ENCODE assay signal across 6 cellular contexts in genomic region chr19:48874309-48875135, GRCh38. TPM values are rescaled to one million over a fixed set of nuclear protein-coding genes. Genes with fewer than 3 reads are reported as not detected.
DNase-seq lines count a peak whose midpoint lies in the region; ATAC-seq, FAIRE-seq and TF ChIP-seq lines count a peak whose summit lies in the region.

No MANE protein-coding gene starts in this region.

- peaks cover 57% of the 10 kb centered on the region for H3K36me3 Mint-ChIP-seq in activated CD4-positive, alpha-beta T cell treated with anti-CD3 and anti-CD28 coated beads, Interleukin-2, amount 10 ng/mL, durations not matched to agents 24 days and 14 days (ENCODE audit: low read depth)

- CTCF ChIA-PET in HepG2 (lab: Yijun Ruan, JAX; ENCODE audit: low intra/inter-chr PET ratio, low total read pairs), result no interaction called here

- TF ChIP-seq CTCF in HepG2 (CRISPR knock-in tag; IDR thresholded peaks at IDR 0.05), result no peak

- H3K36me3 ChIP-seq in HepG2 (replicated peaks in 1 of 2; ENCODE audit: control insufficient read depth in 1 of 2, insufficient read depth in 2 of 2, low read length in 2 of 2), result peaks cover 9 to 32% of the 10 kb centered on the region in 2 experiments

- H3K4me3 ChIP-seq in HepG2 (replicated peaks in 1 of 3; ENCODE audit: insufficient read depth in 1 of 3, low read depth in 2 of 3, low read length in 3 of 3), result peak overlapping the region; percentile 61 to 97 (median 94)

- peak overlapping the region; percentile 100 for H3K27ac Mint-ChIP-seq in activated CD4-positive, alpha-beta T cell treated with anti-CD3 and anti-CD28 coated beads, Interleukin-2, amount 10 ng/mL, durations not matched to agents 24 days and 14 days

- no TSS peak for BruUV-seq in HepG2 (replicated peaks; lab: Mats Ljungman, UMichigan)

- DNase-seq in activated CD4-positive, alpha-beta T cell treated with anti-CD3 and anti-CD28 coated beads, Interleukin-2, amount 10 ng/mL, durations not matched to agents 24 days and 14 days, result peak; percentile 80
- DNase-seq in activated CD4-positive, alpha-beta T cell treated with anti-CD3 and anti-CD28 coated beads for 48 hours, result no peak
- peak; percentile 37 to 48 for DNase-seq in activated T-cell treated with anti-CD3 and anti-CD28 coated beads, Interleukin-2, amount 50 U/mL, for 48 hours
- DNase-seq in HepG2 (ENCODE audit: low spot score) (no peak), NCI-H146 treated with DMSO at 0.1 percent for 48 hours (lab: John Stamatoyannopoulos, UW; ENCODE audit: unreplicated experiment) (no peak)

- peak overlapping the region; percentile 100 for H3K4me3 Mint-ChIP-seq in activated CD4-positive, alpha-beta T cell treated with anti-CD3 and anti-CD28 coated beads, Interleukin-2, amount 10 ng/mL, durations not matched to agents 24 days and 14 days

- H3K27me3 ChIP-seq in HepG2 (ENCODE audit: control insufficient read depth in 1 of 2, insufficient read depth in 2 of 2, low read length in 2 of 2), result no peaks in the 10 kb centered on the region; a peak in 1 of 5 replicates

- peak overlapping the region; percentile 99 for H3K27ac ChIP-seq in HepG2 (ENCODE audit: extremely low read length, insufficient read depth, low read length)

- peaks cover 3% of the 10 kb centered on the region for H3K27me3 Mint-ChIP-seq in activated CD4-positive, alpha-beta T cell treated with anti-CD3 and anti-CD28 coated beads, Interleukin-2, amount 10 ng/mL, durations not matched to agents 24 days and 14 days

- TF ChIP-seq EP300 in HepG2 (IDR thresholded peaks at IDR 0.05; ENCODE audit: low read depth in 2 of 2, low read length in 2 of 2) (no peak), HepG2 (CRISPR knock-in tag; IDR thresholded peaks at IDR 0.05; ENCODE audit: borderline replicate concordance) (no peak)

- ATAC-seq in HepG2 (no peak), HG02610 (IDR thresholded peaks at IDR 0.05; ENCODE audit: unreplicated experiment) (no peak)

- peaks cover 34% of the 10 kb centered on the region for H3K79me2 ChIP-seq in HepG2 (ENCODE audit: insufficient read depth, low read length)

- H3K4me2 ChIP-seq in HepG2 (ENCODE audit: low read depth, low read length), result peak overlapping the region; percentile 97

- TF ChIP-seq POLR2A in HepG2 (IDR thresholded peaks at IDR 0.05; ENCODE audit: insufficient read depth in 1 of 2, low read depth in 2 of 2, low read length in 2 of 2), result no peak

- in situ Hi-C loops in HepG2 (cut with HindIII; ENCODE audit: extremely low pct_ligation_motif_present, low pct_unique_long_range_greater_than_20kb), result loop anchor here (5.0 kb wide), 1 partner anchor 88 kb away; no protein-coding TSS in a partner anchor

- WGBS in HepG2 (ENCODE audit: low lambda C conversion rate), result 75% methylated on average over 17 of the region's 17 CpGs

- peak overlapping the region; percentile 100 for H3K9ac ChIP-seq in HepG2 (ENCODE audit: insufficient read depth, low read depth, low read length)

- H3K9me3 ChIP-seq in HepG2 (ENCODE audit: low read length), result no peaks in the 10 kb centered on the region

- TF ChIP-seq RAD21 in HepG2 (CRISPR knock-in tag; IDR thresholded peaks at IDR 0.05), result no peak

- intact Hi-C loops in activated CD4-positive, alpha-beta T cell treated with anti-CD3 and anti-CD28 coated beads, Interleukin-2, amount 10 ng/mL, durations not matched to agents 24 days and 14 days (cut with micrococcal nuclease), result loop anchor here (1.0 to 5.0 kb wide), 4 partner anchors 26 to 227 kb away; partner anchors contain the start of genes CA11, FTL, GYS1 and NUCB1
- intact Hi-C loops in HepG2 (cut with micrococcal nuclease; ENCODE audit: unreplicated experiment), result loop anchor here (10.0 kb wide), 1 partner anchor 90 kb away; the partner anchor contains the start of gene FTL

- H3K4me1 ChIP-seq in HepG2 (ENCODE audit: insufficient read depth, low read length), result peaks cover 49% of the 10 kb centered on the region

- POLR2A ChIA-PET in HepG2 (lab: Yijun Ruan, JAX), result interaction anchor here (0.7 to 6.9 kb wide), 6 partner anchors 25 to 119 kb away, joined by 3 to 88 read pairs (median 12); partner anchors contain the start of genes FTL, GYS1, NUCB1 and RUVBL2

- H4K20me1 ChIP-seq in HepG2 (ENCODE audit: insufficient read depth, low read length), result peaks cover 32% of the 10 kb centered on the region

- no peaks in the 10 kb centered on the region for H3K9me3 Mint-ChIP-seq in activated CD4-positive, alpha-beta T cell treated with anti-CD3 and anti-CD28 coated beads, Interleukin-2, amount 10 ng/mL, durations not matched to agents 24 days and 14 days

- no peak overlapping the region for H2AFZ ChIP-seq in HepG2 (ENCODE audit: low read length)

- FAIRE-seq in HepG2 (lab: Jason Lieb, UNC), result no peak

- peaks cover 43% of the 10 kb centered on the region for H3K4me1 Mint-ChIP-seq in activated CD4-positive, alpha-beta T cell treated with anti-CD3 and anti-CD28 coated beads, Interleukin-2, amount 10 ng/mL, durations not matched to agents 24 days and 14 days

RNA-seq across cellular contexts. Expression of gene PPP1R15A, which starts 2.3 kb away (rescaled TPM):
- total RNA-seq in activated CD4-positive, alpha-beta T cell treated with anti-CD3 and anti-CD28 coated beads, Interleukin-2, amount 10 ng/mL, durations not matched to agents 24 days and 14 days, result 40.5 and 42.1 TPM in 2 replicates
- total RNA-seq in HepG2 (2016; rRNA removed; fragmentation: Illumina TruSeq; extraction: Trizol), result 7.8 and 18.5 TPM in 2 replicates
- 7.7 and 7.9 TPM in 2 replicates for total RNA-seq in HepG2 (2016; cell fraction: cytosol; rRNA removed; fragmentation: Illumina TruSeq; extraction: Trizol; ENCODE audit: low read depth)
- 6.4 and 19.6 TPM in 2 replicates for total RNA-seq in HepG2 (2016; cell fraction: insoluble cytoplasmic fraction; rRNA removed; fragmentation: Illumina TruSeq; extraction: Trizol)
- total RNA-seq in HepG2 (2016; cell fraction: membrane; rRNA removed; fragmentation: Illumina TruSeq; extraction: Trizol), result 5.7 and 6.5 TPM in 2 replicates
- total RNA-seq in HepG2 (2016; cell fraction: nucleus; rRNA removed; fragmentation: Illumina TruSeq; extraction: Trizol), result 25.9 and 29.7 TPM in 2 replicates
- polyA plus RNA-seq in HepG2 (2011; rRNA removed), result 15.2 and 15.6 TPM in 2 replicates
- 10.5 and 12.8 TPM in 2 replicates for polyA plus RNA-seq in HepG2 (2011; cell fraction: cytosol; rRNA removed)
- 28.4 and 34.0 TPM in 2 replicates for polyA plus RNA-seq in HepG2 (2011; cell fraction: nucleus; rRNA removed)
- polyA plus RNA-seq in HepG2 (2012), result 12.6 and 18.1 TPM in 2 replicates
- 2.1 and 2.4 TPM in 2 replicates for polyA plus RNA-seq in HepG2 (2016; cell fraction: cytosol; fragmentation: Illumina TruSeq; extraction: Trizol; ENCODE audit: low read depth)
- polyA plus RNA-seq in HepG2 (2016; cell fraction: insoluble cytoplasmic fraction; fragmentation: Illumina TruSeq; extraction: Trizol; ENCODE audit: low read depth), result 8.2 and 10.1 TPM in 2 replicates
- polyA plus RNA-seq in HepG2 (2016; cell fraction: membrane; fragmentation: Illumina TruSeq; extraction: Trizol; ENCODE audit: low read depth), result 3.9 and 4.1 TPM in 2 replicates
- 36.9 and 39.2 TPM in 2 replicates for polyA plus RNA-seq in HepG2 (2016; cell fraction: nucleus; fragmentation: Illumina TruSeq; extraction: Trizol; ENCODE audit: insufficient read depth, low read depth)
- 12.5 and 17.7 TPM in 2 replicates for polyA minus RNA-seq in HepG2 (2011; rRNA and poly(A)+ RNA removed; ENCODE audit: low replicate concordance)
- 9.8 and 12.8 TPM in 2 replicates for polyA minus RNA-seq in HepG2 (2011; cell fraction: cytosol; rRNA and poly(A)+ RNA removed)
- polyA minus RNA-seq in HepG2 (2011; cell fraction: nucleus; rRNA and poly(A)+ RNA removed), result 34.6 and 36.1 TPM in 2 replicates

RNA-seq across cellular contexts. Expression of gene PLEKHA4, which starts 6.1 kb away (rescaled TPM):
- total RNA-seq in activated CD4-positive, alpha-beta T cell treated with anti-CD3 and anti-CD28 coated beads, Interleukin-2, amount 10 ng/mL, durations not matched to agents 24 days and 14 days, result 1.8 and 1.9 TPM in 2 replicates
- total RNA-seq in HepG2 (2016; rRNA removed; fragmentation: Illumina TruSeq; extraction: Trizol), result 4.3 and 6.0 TPM in 2 replicates
- total RNA-seq in HepG2 (2016; cell fraction: cytosol; rRNA removed; fragmentation: Illumina TruSeq; extraction: Trizol; ENCODE audit: low read depth), result 3.7 and 5.1 TPM in 2 replicates
- total RNA-seq in HepG2 (2016; cell fraction: insoluble cytoplasmic fraction; rRNA removed; fragmentation: Illumina TruSeq; extraction: Trizol), result 3.0 and 5.6 TPM in 2 replicates
- total RNA-seq in HepG2 (2016; cell fraction: membrane; rRNA removed; fragmentation: Illumina TruSeq; extraction: Trizol), result 4.6 and 5.1 TPM in 2 replicates
- 5.1 and 5.4 TPM in 2 replicates for total RNA-seq in HepG2 (2016; cell fraction: nucleus; rRNA removed; fragmentation: Illumina TruSeq; extraction: Trizol)
- polyA plus RNA-seq in HepG2 (2011; rRNA removed), result 4.8 and 6.0 TPM in 2 replicates
- 2.3 and 4.7 TPM in 2 replicates for polyA plus RNA-seq in HepG2 (2011; cell fraction: cytosol; rRNA removed)
- polyA plus RNA-seq in HepG2 (2011; cell fraction: nucleus; rRNA removed), result 16.9 and 18.5 TPM in 2 replicates
- polyA plus RNA-seq in HepG2 (2012), result 3.4 TPM in 2 replicates
- polyA plus RNA-seq in HepG2 (2016; cell fraction: cytosol; fragmentation: Illumina TruSeq; extraction: Trizol; ENCODE audit: low read depth), result 1.3 and 2.3 TPM in 2 replicates
- polyA plus RNA-seq in HepG2 (2016; cell fraction: insoluble cytoplasmic fraction; fragmentation: Illumina TruSeq; extraction: Trizol; ENCODE audit: low read depth), result 5.4 and 7.3 TPM in 2 replicates
- polyA plus RNA-seq in HepG2 (2016; cell fraction: membrane; fragmentation: Illumina TruSeq; extraction: Trizol; ENCODE audit: low read depth), result 3.8 and 5.1 TPM in 2 replicates
- 11.7 and 12.4 TPM in 2 replicates for polyA plus RNA-seq in HepG2 (2016; cell fraction: nucleus; fragmentation: Illumina TruSeq; extraction: Trizol; ENCODE audit: insufficient read depth, low read depth)
- 0.70 and 1.2 TPM in 2 replicates for polyA minus RNA-seq in HepG2 (2011; rRNA and poly(A)+ RNA removed; ENCODE audit: low replicate concordance)
- 3.6 TPM in 2 replicates for polyA minus RNA-seq in HepG2 (2011; cell fraction: cytosol; rRNA and poly(A)+ RNA removed)
- 1.7 and 3.1 TPM in 2 replicates for polyA minus RNA-seq in HepG2 (2011; cell fraction: nucleus; rRNA and poly(A)+ RNA removed)

RNA-seq across cellular contexts. Expression of gene TULP2, which starts 24.0 kb away (rescaled TPM):
- total RNA-seq in activated CD4-positive, alpha-beta T cell treated with anti-CD3 and anti-CD28 coated beads, Interleukin-2, amount 10 ng/mL, durations not matched to agents 24 days and 14 days, result not detected in 2 replicates
- total RNA-seq in HepG2 (2016; rRNA removed; fragmentation: Illumina TruSeq; extraction: Trizol), result not detected in 2 replicates
- total RNA-seq in HepG2 (2016; cell fraction: cytosol; rRNA removed; fragmentation: Illumina TruSeq; extraction: Trizol; ENCODE audit: low read depth), result not detected in 2 replicates
- not detected in 2 replicates for total RNA-seq in HepG2 (2016; cell fraction: insoluble cytoplasmic fraction; rRNA removed; fragmentation: Illumina TruSeq; extraction: Trizol)
- 0.12 TPM in 1 of 2 replicates, not detected in the other for total RNA-seq in HepG2 (2016; cell fraction: membrane; rRNA removed; fragmentation: Illumina TruSeq; extraction: Trizol)
- not detected in 2 replicates for total RNA-seq in HepG2 (2016; cell fraction: nucleus; rRNA removed; fragmentation: Illumina TruSeq; extraction: Trizol)
- polyA plus RNA-seq in HepG2 (2011; rRNA removed), result 0.04 and 0.08 TPM in 2 replicates
- 0.04 and 0.11 TPM in 2 replicates for polyA plus RNA-seq in HepG2 (2011; cell fraction: cytosol; rRNA removed)
- polyA plus RNA-seq in HepG2 (2011; cell fraction: nucleus; rRNA removed), result 0.23 and 0.24 TPM in 2 replicates
- 0.19 TPM in 1 of 2 replicates, not detected in the other for polyA plus RNA-seq in HepG2 (2012)
- not detected in 2 replicates for polyA plus RNA-seq in HepG2 (2016; cell fraction: cytosol; fragmentation: Illumina TruSeq; extraction: Trizol; ENCODE audit: low read depth)
- polyA plus RNA-seq in HepG2 (2016; cell fraction: insoluble cytoplasmic fraction; fragmentation: Illumina TruSeq; extraction: Trizol; ENCODE audit: low read depth), result not detected in 2 replicates
- not detected in 2 replicates for polyA plus RNA-seq in HepG2 (2016; cell fraction: membrane; fragmentation: Illumina TruSeq; extraction: Trizol; ENCODE audit: low read depth)
- polyA plus RNA-seq in HepG2 (2016; cell fraction: nucleus; fragmentation: Illumina TruSeq; extraction: Trizol; ENCODE audit: insufficient read depth, low read depth), result not detected in 2 replicates
- 0.24 TPM in 1 of 2 replicates, not detected in the other for polyA minus RNA-seq in HepG2 (2011; rRNA and poly(A)+ RNA removed; ENCODE audit: low replicate concordance)
- polyA minus RNA-seq in HepG2 (2011; cell fraction: cytosol; rRNA and poly(A)+ RNA removed), result not detected in 2 replicates
- polyA minus RNA-seq in HepG2 (2011; cell fraction: nucleus; rRNA and poly(A)+ RNA removed), result not detected in 2 replicates

RNA-seq across cellular contexts. Expression of gene NUCB1, which starts 25.6 kb away (rescaled TPM):
- 116 and 117 TPM in 2 replicates for total RNA-seq in activated CD4-positive, alpha-beta T cell treated with anti-CD3 and anti-CD28 coated beads, Interleukin-2, amount 10 ng/mL, durations not matched to agents 24 days and 14 days
- 34.3 and 82.3 TPM in 2 replicates for total RNA-seq in HepG2 (2016; rRNA removed; fragmentation: Illumina TruSeq; extraction: Trizol)
- 9.0 and 9.7 TPM in 2 replicates for total RNA-seq in HepG2 (2016; cell fraction: cytosol; rRNA removed; fragmentation: Illumina TruSeq; extraction: Trizol; ENCODE audit: low read depth)
- total RNA-seq in HepG2 (2016; cell fraction: insoluble cytoplasmic fraction; rRNA removed; fragmentation: Illumina TruSeq; extraction: Trizol), result 28.8 and 87.6 TPM in 2 replicates
- total RNA-seq in HepG2 (2016; cell fraction: membrane; rRNA removed; fragmentation: Illumina TruSeq; extraction: Trizol), result 25.3 and 25.9 TPM in 2 replicates
- 82.3 and 93.1 TPM in 2 replicates for total RNA-seq in HepG2 (2016; cell fraction: nucleus; rRNA removed; fragmentation: Illumina TruSeq; extraction: Trizol)
- 106 and 144 TPM in 2 replicates for polyA plus RNA-seq in HepG2 (2011; rRNA removed)
- 86.9 and 132 TPM in 2 replicates for polyA plus RNA-seq in HepG2 (2011; cell fraction: cytosol; rRNA removed)
- polyA plus RNA-seq in HepG2 (2011; cell fraction: nucleus; rRNA removed), result 169 and 200 TPM in 2 replicates
- polyA plus RNA-seq in HepG2 (2012), result 83.2 and 101 TPM in 2 replicates
- polyA plus RNA-seq in HepG2 (2016; cell fraction: cytosol; fragmentation: Illumina TruSeq; extraction: Trizol; ENCODE audit: low read depth), result 16.8 and 17.5 TPM in 2 replicates
- 32.3 and 40.2 TPM in 2 replicates for polyA plus RNA-seq in HepG2 (2016; cell fraction: insoluble cytoplasmic fraction; fragmentation: Illumina TruSeq; extraction: Trizol; ENCODE audit: low read depth)
- polyA plus RNA-seq in HepG2 (2016; cell fraction: membrane; fragmentation: Illumina TruSeq; extraction: Trizol; ENCODE audit: low read depth), result 25.6 and 28.2 TPM in 2 replicates
- 164 and 172 TPM in 2 replicates for polyA plus RNA-seq in HepG2 (2016; cell fraction: nucleus; fragmentation: Illumina TruSeq; extraction: Trizol; ENCODE audit: insufficient read depth, low read depth)
- polyA minus RNA-seq in HepG2 (2011; rRNA and poly(A)+ RNA removed; ENCODE audit: low replicate concordance), result 57.6 and 72.0 TPM in 2 replicates
- 40.4 and 44.8 TPM in 2 replicates for polyA minus RNA-seq in HepG2 (2011; cell fraction: cytosol; rRNA and poly(A)+ RNA removed)
- polyA minus RNA-seq in HepG2 (2011; cell fraction: nucleus; rRNA and poly(A)+ RNA removed), result 23.2 and 25.9 TPM in 2 replicates

RNA-seq across cellular contexts. Expression of gene HSD17B14, which starts 38.2 kb away (rescaled TPM):
- total RNA-seq in activated CD4-positive, alpha-beta T cell treated with anti-CD3 and anti-CD28 coated beads, Interleukin-2, amount 10 ng/mL, durations not matched to agents 24 days and 14 days, result 0.44 and 0.47 TPM in 2 replicates
- total RNA-seq in HepG2 (2016; rRNA removed; fragmentation: Illumina TruSeq; extraction: Trizol), result 0.53 and 0.58 TPM in 2 replicates
- 0.44 TPM in 1 of 2 replicates, not detected in the other for total RNA-seq in HepG2 (2016; cell fraction: cytosol; rRNA removed; fragmentation: Illumina TruSeq; extraction: Trizol; ENCODE audit: low read depth)
- 0.64 and 0.97 TPM in 2 replicates for total RNA-seq in HepG2 (2016; cell fraction: insoluble cytoplasmic fraction; rRNA removed; fragmentation: Illumina TruSeq; extraction: Trizol)
- total RNA-seq in HepG2 (2016; cell fraction: membrane; rRNA removed; fragmentation: Illumina TruSeq; extraction: Trizol), result 0.34 and 0.49 TPM in 2 replicates
- total RNA-seq in HepG2 (2016; cell fraction: nucleus; rRNA removed; fragmentation: Illumina TruSeq; extraction: Trizol), result not detected in 2 replicates
- 1.2 and 1.8 TPM in 2 replicates for polyA plus RNA-seq in HepG2 (2011; rRNA removed)
- polyA plus RNA-seq in HepG2 (2011; cell fraction: cytosol; rRNA removed), result 1.4 and 1.5 TPM in 2 replicates
- 3.6 and 4.3 TPM in 2 replicates for polyA plus RNA-seq in HepG2 (2011; cell fraction: nucleus; rRNA removed)
- polyA plus RNA-seq in HepG2 (2012), result 0.72 and 0.89 TPM in 2 replicates
- 0.35 and 0.58 TPM in 2 replicates for polyA plus RNA-seq in HepG2 (2016; cell fraction: cytosol; fragmentation: Illumina TruSeq; extraction: Trizol; ENCODE audit: low read depth)
- polyA plus RNA-seq in HepG2 (2016; cell fraction: insoluble cytoplasmic fraction; fragmentation: Illumina TruSeq; extraction: Trizol; ENCODE audit: low read depth), result 1.1 TPM in 2 replicates
- polyA plus RNA-seq in HepG2 (2016; cell fraction: membrane; fragmentation: Illumina TruSeq; extraction: Trizol; ENCODE audit: low read depth), result 0.64 and 0.69 TPM in 2 replicates
- polyA plus RNA-seq in HepG2 (2016; cell fraction: nucleus; fragmentation: Illumina TruSeq; extraction: Trizol; ENCODE audit: insufficient read depth, low read depth), result 0.97 and 0.98 TPM in 2 replicates
- polyA minus RNA-seq in HepG2 (2011; rRNA and poly(A)+ RNA removed; ENCODE audit: low replicate concordance), result 0.33 and 0.62 TPM in 2 replicates
- not detected in 2 replicates for polyA minus RNA-seq in HepG2 (2011; cell fraction: cytosol; rRNA and poly(A)+ RNA removed)
- 0.77 and 2.0 TPM in 2 replicates for polyA minus RNA-seq in HepG2 (2011; cell fraction: nucleus; rRNA and poly(A)+ RNA removed)

Comparison
In these comparisons a context has a peak if more than half of its experiments do, and no peak if none do; other contexts are left out.
1. DNase-seq: peak in activated CD4-positive, alpha-beta T cell treated with anti-CD3 and anti-CD28 coated beads, Interleukin-2, amount 10 ng/mL, durations not matched to agents 24 days and 14 days (single experiment) and activated T-cell treated with anti-CD3 and anti-CD28 coated beads, Interleukin-2, amount 50 U/mL, for 48 hours (2 of 2); none in activated CD4-positive, alpha-beta T cell treated with anti-CD3 and anti-CD28 coated beads for 48 hours (single experiment), HepG2 (single experiment) and NCI-H146 treated with DMSO at 0.1 percent for 48 hours (single experiment).